ENCODE assay signal across 8 cellular contexts in the genomic region with DNA sequence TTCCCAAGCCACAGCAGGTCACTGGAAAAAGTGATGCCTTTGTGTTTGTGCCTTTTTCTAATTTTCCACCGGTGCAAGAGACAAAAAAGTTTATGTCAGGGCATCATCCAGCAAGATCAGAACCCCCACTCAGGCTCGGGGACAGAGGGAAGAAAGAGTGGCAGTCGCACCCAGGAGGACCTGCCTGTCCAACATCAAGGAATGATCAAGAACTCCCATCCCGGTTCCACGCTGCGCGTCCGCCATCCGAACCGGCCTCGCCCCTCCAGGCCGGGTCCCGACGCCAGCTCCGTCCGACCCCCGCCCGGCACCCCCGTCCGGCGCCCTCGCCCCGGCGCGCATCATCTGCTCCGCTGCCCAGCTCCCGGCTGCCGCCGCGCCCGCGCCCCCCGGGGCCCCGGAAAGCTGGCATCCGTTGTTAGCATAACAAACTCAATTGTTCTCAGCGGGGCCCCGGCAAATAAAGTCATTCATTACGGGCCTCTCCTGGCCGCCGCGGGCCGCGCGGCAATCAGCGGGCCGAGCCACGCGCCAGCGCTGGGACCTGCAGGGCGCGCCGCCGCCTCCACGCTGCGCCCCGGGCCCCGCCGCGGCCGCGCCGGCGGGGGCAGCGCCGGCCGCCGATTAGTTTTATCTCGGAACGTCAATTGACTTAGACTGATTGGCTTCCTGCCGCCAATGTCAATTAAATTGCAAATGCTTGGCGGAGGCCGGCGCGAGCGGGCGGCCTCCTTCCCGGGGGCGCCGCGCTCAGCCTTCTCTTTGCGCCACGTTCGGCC. TPM values are rescaled to one million over a fixed set of nuclear protein-coding genes. Genes with fewer than 3 reads are reported as not detected.
DNase-seq lines count a peak whose midpoint lies in the region; ATAC-seq and TF ChIP-seq lines count a peak whose summit lies in the region.

No MANE protein-coding gene starts in this region.

- H3K9me3 Mint-ChIP-seq in activated naive CD4-positive, alpha-beta T cell treated with anti-CD3 and anti-CD28 coated beads, Interleukin-2, amount 10 ng/mL, durations not matched to agents 7 days and 5 days: peaks cover 8% of the 10 kb centered on the region
- H3K9me3 Mint-ChIP-seq in WTC11: no peaks in the 10 kb centered on the region

- DNase-seq in activated naive CD4-positive, alpha-beta T cell treated with anti-CD3 and anti-CD28 coated beads, Interleukin-2, amount 10 ng/mL, durations not matched to agents 7 days and 5 days: peak; percentile 29
- no peak for DNase-seq in activated naive CD4-positive, alpha-beta T cell treated with Interleukin-2 at 50 U/mL for 16 hours
- DNase-seq in WTC11 (ENCODE audit: low spot score): peak; percentile 68
- peak; percentile 85 for DNase-seq in iPS-NIHi11 (ENCODE audit: low spot score)
- DNase-seq in suprapubic skin (ENCODE audit: low spot score in 2 of 2): no peak
- DNase-seq in stimulated activated CD4-positive, alpha-beta T cell treated with anti-CD3 and anti-CD28 coated beads, Interleukin-15, amount 100 ng/mL, for 24 hours: no peak
- DNase-seq in NCI-H2171 treated with DMSO at 0.1 percent for 48 hours (lab: John Stamatoyannopoulos, UW): no peak

- H3K36me3 Mint-ChIP-seq in activated naive CD4-positive, alpha-beta T cell treated with anti-CD3 and anti-CD28 coated beads, Interleukin-2, amount 10 ng/mL, durations not matched to agents 7 days and 5 days: no peaks in the 10 kb centered on the region
- no peaks in the 10 kb centered on the region for H3K36me3 Mint-ChIP-seq in WTC11

- H3K4me3 Mint-ChIP-seq in activated naive CD4-positive, alpha-beta T cell treated with anti-CD3 and anti-CD28 coated beads, Interleukin-2, amount 10 ng/mL, durations not matched to agents 7 days and 5 days: peak overlapping the region; percentile 37
- H3K4me3 Mint-ChIP-seq in WTC11: peak overlapping the region; percentile 57

- no peak overlapping the region for H3K27ac Mint-ChIP-seq in activated naive CD4-positive, alpha-beta T cell treated with anti-CD3 and anti-CD28 coated beads, Interleukin-2, amount 10 ng/mL, durations not matched to agents 7 days and 5 days
- H3K27ac Mint-ChIP-seq in WTC11: no peak overlapping the region

- peak overlapping the region; percentile 38 for H3K4me3 ChIP-seq in suprapubic skin

- peak; percentile 48 for ATAC-seq in WTC11
- ATAC-seq in activated CD4-positive, CD25-positive, alpha-beta regulatory T cell treated with anti-CD3 and anti-CD28 coated beads, Interleukin-2, amount 50 U/mL, for 24 hours: no peak

- CTCF ChIA-PET in activated naive CD4-positive, alpha-beta T cell treated with anti-CD3 and anti-CD28 coated beads, Interleukin-2, amount 10 ng/mL, durations not matched to agents 7 days and 5 days (lab: Charles Lee): interaction anchor here (11.8 kb wide), 1 partner anchor 112 kb away, joined by 175 read pairs; no protein-coding TSS in a partner anchor
- CTCF ChIA-PET in WTC11 (lab: Charles Lee): interaction anchor here (1.1 to 13.2 kb wide), 4 partner anchors 17 to 426 kb away, joined by 3 to 232 read pairs (median 6); no protein-coding TSS in a partner anchor

- WGBS in suprapubic skin: 7% methylated on average over 20 of the region's 83 CpGs

- TF ChIP-seq CTCF in WTC11 (IDR thresholded peaks at IDR 0.05) (no peak), suprapubic skin (IDR thresholded peaks at IDR 0.05) (no peak)

- peaks cover 12% of the 10 kb centered on the region for H3K4me1 Mint-ChIP-seq in activated naive CD4-positive, alpha-beta T cell treated with anti-CD3 and anti-CD28 coated beads, Interleukin-2, amount 10 ng/mL, durations not matched to agents 7 days and 5 days
- peaks cover 33% of the 10 kb centered on the region for H3K4me1 Mint-ChIP-seq in WTC11

- peaks cover 93% of the 10 kb centered on the region for H3K27me3 ChIP-seq in suprapubic skin

- H3K36me3 ChIP-seq in suprapubic skin: no peaks in the 10 kb centered on the region

- no peak for TF ChIP-seq EP300 in suprapubic skin (IDR thresholded peaks at IDR 0.05)

- peaks cover 10% of the 10 kb centered on the region for H3K4me1 ChIP-seq in suprapubic skin

- H3K27ac ChIP-seq in suprapubic skin: no peak overlapping the region

- POLR2A ChIA-PET in WTC11 (lab: Charles Lee): no interaction called here

- peaks cover 88% of the 10 kb centered on the region for H3K27me3 Mint-ChIP-seq in activated naive CD4-positive, alpha-beta T cell treated with anti-CD3 and anti-CD28 coated beads, Interleukin-2, amount 10 ng/mL, durations not matched to agents 7 days and 5 days
- H3K27me3 Mint-ChIP-seq in WTC11 (ENCODE audit: low read depth): peaks cover 95% of the 10 kb centered on the region

- no peaks in the 10 kb centered on the region for H3K9me3 ChIP-seq in suprapubic skin

- no peak for TF ChIP-seq POLR2A in suprapubic skin (IDR thresholded peaks at IDR 0.05)

TF ChIP-seq in WTC11, 78 proteins besides CTCF, POLR2A, EP300 and RAD21:
- TF ChIP-seq HMGXB4 (CRISPR knock-in tag; IDR thresholded peaks at IDR 0.05): no peak
- no peak for TF ChIP-seq CBFB (CRISPR knock-in tag; IDR thresholded peaks at IDR 0.05; ENCODE audit: low read depth)
- no peak for TF ChIP-seq ZNF138 (CRISPR knock-in tag; conservative IDR thresholded peaks at IDR 0.05)
- no peak for TF ChIP-seq ZNF425 (CRISPR knock-in tag; conservative IDR thresholded peaks at IDR 0.05)
- no peak for TF ChIP-seq OVOL2 (CRISPR knock-in tag; IDR thresholded peaks at IDR 0.05; ENCODE audit: borderline replicate concordance)
- TF ChIP-seq FOXK1 (CRISPR knock-in tag; IDR thresholded peaks at IDR 0.05): no peak
- TF ChIP-seq USF2 (CRISPR knock-in tag; IDR thresholded peaks at IDR 0.05): no peak

RNA-seq across cellular contexts. Expression of gene PAX5, which starts 48.1 kb away (rescaled TPM):
- 3.5 to 6.6 TPM (median 4.4 TPM) in 3 replicates for total RNA-seq in WTC11 (2021)
- total RNA-seq in suprapubic skin: under 1 TPM in 1 of 4 donors, not detected in 3; 0.04 TPM

Comparison
In these comparisons a context has a peak if more than half of its experiments do, and no peak if none do; other contexts are left out.
1. DNase-seq: peak in activated naive CD4-positive, alpha-beta T cell treated with anti-CD3 and anti-CD28 coated beads, Interleukin-2, amount 10 ng/mL, durations not matched to agents 7 days and 5 days (single experiment), WTC11 (single experiment) and iPS-NIHi11 (single experiment); none in activated naive CD4-positive, alpha-beta T cell treated with Interleukin-2 at 50 U/mL for 16 hours (single experiment), suprapubic skin (0 of 2), stimulated activated CD4-positive, alpha-beta T cell treated with anti-CD3 and anti-CD28 coated beads, Interleukin-15, amount 100 ng/mL, for 24 hours (single experiment) and NCI-H2171 treated with DMSO at 0.1 percent for 48 hours (single experiment).